Comparison of ENCODE assay signal across 12 cellular contexts in genomic region chr21:26148834-26149354, GRCh38. TPM values are rescaled to one million over a fixed set of nuclear protein-coding genes. Genes with fewer than 3 reads are reported as not detected.
DNase-seq lines count a peak whose midpoint lies in the region; ATAC-seq and TF ChIP-seq lines count a peak whose summit lies in the region.
"Had no signal": no experiment of that assay in that cellular context is flagged by ENCODE, and none has a peak within 500 bp of the region (broad histone marks: within the 10 kb centered on the region; RNA-seq: fewer than 3 reads in every experiment).

No MANE protein-coding gene starts in this region.

- no peak for TF ChIP-seq CTCF in esophagus squamous epithelium (IDR thresholded peaks at IDR 0.05)
- TF ChIP-seq CTCF in nephron progenitor cell (IDR thresholded peaks at IDR 0.05), result no peak

- H3K27me3 Mint-ChIP-seq in nephron progenitor cell (ENCODE audit: low read depth, poor library complexity), result peaks cover 2% of the 10 kb centered on the region
- H3K27me3 Mint-ChIP-seq: IgD-negative memory B cell had no signal

- peaks cover 28% of the 10 kb centered on the region for H3K9me3 Mint-ChIP-seq in nephron progenitor cell
- H3K9me3 Mint-ChIP-seq: IgD-negative memory B cell had no signal

- ATAC-seq in HG03045 (IDR thresholded peaks at IDR 0.05; ENCODE audit: unreplicated experiment), result no peak
- ATAC-seq in GM18907 (IDR thresholded peaks at IDR 0.05; ENCODE audit: unreplicated experiment), result no peak
- ATAC-seq in HG03039 (IDR thresholded peaks at IDR 0.05; ENCODE audit: unreplicated experiment), result no peak
- no peak for ATAC-seq in left colon

- H3K4me1 Mint-ChIP-seq in nephron progenitor cell, result peaks cover 27% of the 10 kb centered on the region
- H3K4me1 Mint-ChIP-seq: IgD-negative memory B cell had no signal

- H3K4me3 ChIP-seq in esophagus squamous epithelium, result no peak overlapping the region

- no peak for TF ChIP-seq POLR2A in esophagus squamous epithelium (IDR thresholded peaks at IDR 0.05)

- intact Hi-C loops in esophagus squamous epithelium (cut with DNase I) (no loop called here), left colon (cut with DNase I, micrococcal nuclease) (no loop called here)

- peaks cover 80% of the 10 kb centered on the region for H3K36me3 Mint-ChIP-seq in nephron progenitor cell (ENCODE audit: low read depth)
- H3K36me3 Mint-ChIP-seq: IgD-negative memory B cell had no signal

- no peak overlapping the region for H3K4me3 Mint-ChIP-seq in nephron progenitor cell
- H3K4me3 Mint-ChIP-seq: IgD-negative memory B cell had no signal

- H3K9me3 ChIP-seq in esophagus squamous epithelium, result no peaks in the 10 kb centered on the region

- peaks cover 0 to 43% (median 11%) of the 10 kb centered on the region in 3 donors for H3K4me1 ChIP-seq in esophagus squamous epithelium

- H3K36me3 ChIP-seq in esophagus squamous epithelium, result no peaks in the 10 kb centered on the region

- in situ Hi-C loops in SK-MEL-5 (cut with HindIII; ENCODE audit: low pct_unique_long_range_greater_than_20kb, low sequenced_read_pairs), result no loop called here

- DNase-seq in COLO829 (ENCODE audit: low spot score) (peak; percentile 67), SK-MEL-5 (ENCODE audit: low read depth, low spot score) (peak; percentile 87), esophagus squamous epithelium (lab: John Stamatoyannopoulos, UW) (no peak), nephron progenitor cell (no peak), left colon (no peak)
- DNase-seq: activated CD4-positive, alpha-beta T cell treated with anti-CD3 and anti-CD28 coated beads for 48 hours; amygdala; COR-L47 had no signal

- peak overlapping the region; percentile 95 for H3K27ac Mint-ChIP-seq in nephron progenitor cell
- H3K27ac Mint-ChIP-seq: IgD-negative memory B cell had no signal

- peak overlapping the region in 3 of 4 donors; percentile 1 to 53 (median 4) for H3K27ac ChIP-seq in esophagus squamous epithelium

- H3K27me3 ChIP-seq in esophagus squamous epithelium, result no peaks in the 10 kb centered on the region

RNA-seq across cellular contexts. Expression of gene APP, which starts 21.7 kb away (rescaled TPM):
- total RNA-seq in SK-MEL-5 (2014; rRNA removed; shearing (Covaris generic)), result 369 and 385 TPM in 2 replicates
- 764 and 901 TPM in 2 replicates for polyA plus RNA-seq in SK-MEL-5 (2015; cell fraction: cytosol; rRNA removed)
- 87.5 and 89.3 TPM in 2 replicates for polyA plus RNA-seq in SK-MEL-5 (2015; cell fraction: nucleus; rRNA removed)
- total RNA-seq in esophagus squamous epithelium (100 to 1,000 TPM in 3 of 4 donors, 10 to 100 TPM in 1; 58.2 to 277 (median 183) TPM), left colon (100 to 1,000 TPM; 884 to 960 TPM)

Comparison
In these comparisons a context has a peak if more than half of its experiments do, and no peak if none do; other contexts are left out.
1. DNase-seq: peak in COLO829 (single experiment) and SK-MEL-5 (single experiment); none in esophagus squamous epithelium (single experiment), nephron progenitor cell (single experiment) and left colon (0 of 2).